Comparison of ENCODE assay signal across 12 cellular contexts in genomic region chr12:54140958-54141388, GRCh38. TPM values are rescaled to one million over a fixed set of nuclear protein-coding genes. Genes with fewer than 3 reads are reported as not detected.
A peak's percentile ranks its signal among the peaks of the same experiment; 100 is the strongest.
DNase-seq lines count a peak whose midpoint lies in the region; ATAC-seq and TF ChIP-seq lines count a peak whose summit lies in the region.
"Had no signal": no experiment of that assay in that cellular context is flagged by ENCODE, and none has a peak within 500 bp of the region (broad histone marks: within the 10 kb centered on the region; RNA-seq: fewer than 3 reads in every experiment).

No MANE protein-coding gene starts in this region.

- peaks cover 9% of the 10 kb centered on the region for H3K4me1 Mint-ChIP-seq in glutamatergic neuron (ENCODE audit: low read depth, unreplicated experiment)
- H3K4me1 Mint-ChIP-seq: stimulated activated naive B cell treated with anti-CD40 and anti-IgM and Interleukin-4, amounts not matched to agents 10 μg/mL and 1 μg/mL and 100 μg/mL, for 72 hours had no signal

- H3K36me3 Mint-ChIP-seq in glutamatergic neuron (ENCODE audit: unreplicated experiment) = peaks cover 4% of the 10 kb centered on the region
- H3K36me3 Mint-ChIP-seq: naive thymus-derived CD8-positive, alpha-beta T cell had no signal

- peak overlapping the region; percentile 48 for H3K27ac Mint-ChIP-seq in glutamatergic neuron (ENCODE audit: unreplicated experiment)
- H3K27ac Mint-ChIP-seq: naive thymus-derived CD8-positive, alpha-beta T cell; stimulated activated naive B cell treated with anti-CD40 and anti-IgM and Interleukin-4, amounts not matched to agents 10 μg/mL and 1 μg/mL and 100 μg/mL, for 72 hours had no signal

- H3K9ac ChIP-seq in SK-N-MC (ENCODE audit: insufficient read length) = peak overlapping the region; percentile 11

- intact Hi-C loops in uterus (cut with DNase I; ENCODE audit: low total_unique reads) = no loop called here

- H3K9me3 ChIP-seq in SK-N-MC (ENCODE audit: low read depth, low read length) (no peaks in the 10 kb centered on the region), uterus (no peaks in the 10 kb centered on the region)

- H3K9me3 Mint-ChIP-seq in glutamatergic neuron (ENCODE audit: unreplicated experiment) = peaks cover 5% of the 10 kb centered on the region
- H3K9me3 Mint-ChIP-seq: naive thymus-derived CD8-positive, alpha-beta T cell; stimulated activated naive B cell treated with anti-CD40 and anti-IgM and Interleukin-4, amounts not matched to agents 10 μg/mL and 1 μg/mL and 100 μg/mL, for 72 hours had no signal

- ATAC-seq in omental fat pad (ENCODE audit: low FRiP score) (peak; percentile 70), GM18519 (IDR thresholded peaks at IDR 0.05; ENCODE audit: low FRiP score, unreplicated experiment) (no peak)
- ATAC-seq: naive thymus-derived CD8-positive, alpha-beta T cell; stimulated activated naive B cell treated with anti-CD40 and anti-IgM and Interleukin-4, amounts not matched to agents 10 μg/mL and 1 μg/mL and 100 μg/mL, for 72 hours had no signal

- no peaks in the 10 kb centered on the region for H3K27me3 ChIP-seq in uterus

- H3K36me3 ChIP-seq in SK-N-MC (ENCODE audit: insufficient read depth, low read length) (no peaks in the 10 kb centered on the region), uterus (no peaks in the 10 kb centered on the region)

- 0 out of 2 replicates have a peak overlapping the region, but pooled peaks have one; percentile 2 for H3K4me3 ChIP-seq in SK-N-MC
- H3K4me3 ChIP-seq in uterus = no peak overlapping the region

- H3K27ac ChIP-seq in SK-N-MC (no peak overlapping the region), uterus (peak overlapping the region; percentile 69 to 80)

- no peak for TF ChIP-seq CTCF in glutamatergic neuron (IDR thresholded peaks at IDR 0.05; ENCODE audit: partially characterized antibody, unreplicated experiment)
- TF ChIP-seq CTCF in omental fat pad (IDR thresholded peaks at IDR 0.05) = no peak
- no peak for TF ChIP-seq CTCF in uterus (IDR thresholded peaks at IDR 0.05)

- TF ChIP-seq POLR2A in uterus (IDR thresholded peaks at IDR 0.05) = no peak

- DNase-seq in SK-N-MC (ENCODE audit: low read depth, low spot score) (no peak), glutamatergic neuron (no peak), omental fat pad (ENCODE audit: low spot score) (no peak), uterus (peak; percentile 40 to 72), OCI-M2 (lab: John Stamatoyannopoulos, UW; ENCODE audit: unreplicated experiment) (no peak), D341Med (ENCODE audit: low spot score) (no peak)
- DNase-seq: amniotic stem cell; Karpas-422; naive thymus-derived CD8-positive, alpha-beta T cell; NCI-H2029; stimulated activated naive B cell treated with anti-CD40 and anti-IgM and Interleukin-4, amounts not matched to agents 10 μg/mL and 1 μg/mL and 100 μg/mL, for 72 hours had no signal

- peaks cover 20% of the 10 kb centered on the region for H3K27me3 Mint-ChIP-seq in glutamatergic neuron (ENCODE audit: unreplicated experiment)

- H3K4me3 Mint-ChIP-seq in glutamatergic neuron (ENCODE audit: unreplicated experiment) = no peak overlapping the region
- H3K4me3 Mint-ChIP-seq: naive thymus-derived CD8-positive, alpha-beta T cell; stimulated activated naive B cell treated with anti-CD40 and anti-IgM and Interleukin-4, amounts not matched to agents 10 μg/mL and 1 μg/mL and 100 μg/mL, for 72 hours had no signal

- H3K4me1 ChIP-seq in uterus = peaks cover 0 to 4% of the 10 kb centered on the region in 2 donors

RNA-seq across cellular contexts. Expression of gene SMUG1, which starts 47.8 kb away (rescaled TPM):
- total RNA-seq in glutamatergic neuron (ENCODE audit: unreplicated experiment) = 39.3 TPM
- total RNA-seq in omental fat pad = 10 to 100 TPM; 17.2 to 46.5 (median 36.7) TPM
- total RNA-seq in uterus = 10 to 100 TPM in 3 of 4 donors, 1 to 10 TPM in 1; 8.2 to 39.7 (median 19.2) TPM

Comparison
In these comparisons a context has a peak if more than half of its experiments do, and no peak if none do; other contexts are left out.
1. DNase-seq: peak in uterus (2 of 2); none in SK-N-MC (single experiment), glutamatergic neuron (single experiment), omental fat pad (single experiment), OCI-M2 (single experiment) and D341Med (single experiment).